Comparison of ENCODE assay signal across 7 cellular contexts in genomic region chr9:132671620-132672412, GRCh38. TPM values are rescaled to one million over a fixed set of nuclear protein-coding genes. Genes with fewer than 3 reads are reported as not detected.
A peak's percentile ranks its signal among the peaks of the same experiment; 100 is the strongest.
DNase-seq lines count a peak whose midpoint lies in the region; ATAC-seq and TF ChIP-seq lines count a peak whose summit lies in the region.

No MANE protein-coding gene starts in this region.

- 96% methylated on average over 6 of the region's 6 CpGs for WGBS in GM23248 (ENCODE audit: low coverage in 1 of 2, low lambda C conversion rate in 2 of 2, missing lambda C conversion rate in 2 of 2), 2 experiments

- peak overlapping the region; percentile 96 for H3K4me2 ChIP-seq in GM23248 (ENCODE audit: unreplicated experiment)

- peaks cover 29% of the 10 kb centered on the region for H3K4me1 ChIP-seq in GM23248 (ENCODE audit: insufficient read depth)

- peak; percentile 48 for DNase-seq in GM23248
- peak; percentile 86 for DNase-seq in RKO (ENCODE audit: low spot score)
- DNase-seq in erythroblast (lab: John Stamatoyannopoulos, UW): peak; percentile 48 to 66
- no peak for DNase-seq in skeletal muscle cell (ENCODE audit: low read depth)

- in situ Hi-C loops in GM23248 (cut with MboI): no loop called here

- no peak overlapping the region for H2AFZ ChIP-seq in GM23248

- H3K79me2 ChIP-seq in GM23248 (ENCODE audit: insufficient read depth): peaks cover 87% of the 10 kb centered on the region

- H3K9me3 ChIP-seq in GM23248 (ENCODE audit: low read depth): no peaks in the 10 kb centered on the region

- H4K20me1 ChIP-seq in GM23248 (ENCODE audit: insufficient read depth): peaks cover 27% of the 10 kb centered on the region; the same call in 1 of the 2 replicates

- H3K9me2 ChIP-seq in GM23248 (ENCODE audit: insufficient read depth): no peaks in the 10 kb centered on the region

- no peak for TF ChIP-seq POLR2A in erythroblast (IDR thresholded peaks at IDR 0.05; ENCODE audit: low read length)

- H3K27me3 ChIP-seq in GM23248 (replicated peaks; ENCODE audit: insufficient read depth): no peaks in the 10 kb centered on the region

- H3K9ac ChIP-seq in GM23248: peak overlapping the region; percentile 97

- H3K36me3 ChIP-seq in GM23248 (ENCODE audit: low read depth): no peaks in the 10 kb centered on the region

- H3F3A ChIP-seq in GM23248 (ENCODE audit: insufficient read depth): peaks cover 31% of the 10 kb centered on the region

- peak overlapping the region; percentile 97; the same call in 1 of the 2 replicates for H3K27ac ChIP-seq in GM23248

- no peak for ATAC-seq in HG03280 (IDR thresholded peaks at IDR 0.05; ENCODE audit: unreplicated experiment)
- ATAC-seq in HG03439 (IDR thresholded peaks at IDR 0.05; ENCODE audit: unreplicated experiment): no peak
- ATAC-seq in HG02885 (IDR thresholded peaks at IDR 0.05; ENCODE audit: poor library complexity, unreplicated experiment): no peak

- H3K4me3 ChIP-seq in GM23248 (peak overlapping the region; percentile 86), skeletal muscle cell (ENCODE audit: low read depth, low read length) (peak overlapping the region; percentile 94)

RNA-seq across cellular contexts. Expression of gene GTF3C4, which starts 1.6 kb away (rescaled TPM):
- total RNA-seq in GM23248 (2014; rRNA removed; shearing (Covaris generic)): 13.0 and 15.8 TPM in 2 replicates
- 4.7 and 4.9 TPM in 2 replicates for polyA plus RNA-seq in GM23248 (2016; fragmentation: Nextera tagmentation; extraction: Ambion mirVana)

RNA-seq across cellular contexts. Expression of gene DDX31, which starts 2.0 kb away (rescaled TPM):
- 11.0 and 14.9 TPM in 2 replicates for total RNA-seq in GM23248 (2014; rRNA removed; shearing (Covaris generic))
- 7.4 and 8.2 TPM in 2 replicates for polyA plus RNA-seq in GM23248 (2016; fragmentation: Nextera tagmentation; extraction: Ambion mirVana)
